Comparison of ENCODE assay signal across 1 cellular context in genomic region chr3:191809326-191809949, GRCh38.
TF ChIP-seq lines count a peak whose summit lies in the region.

No MANE protein-coding gene starts in this region.

TF ChIP-seq in HepG2, 621 proteins besides CTCF, POLR2A, EP300 and RAD21 (continued from another document):
- TF ChIP-seq ZBED4 (CRISPR knock-in tag; IDR thresholded peaks at IDR 0.05; ENCODE audit: borderline replicate concordance), result peak; percentile 89; the same call in 1 of the 2 replicates
- TF ChIP-seq ZBTB20 (CRISPR knock-in tag; IDR thresholded peaks at IDR 0.05; ENCODE audit: borderline replicate concordance, low read depth), result no peak
- 0 out of 2 replicates have a peak, but pooled peaks have one; percentile 10 for TF ChIP-seq FOSL2 (CRISPR knock-in tag; IDR thresholded peaks at IDR 0.05)
- 0 out of 2 replicates have a peak, but pooled peaks have one; percentile 27 for TF ChIP-seq PAXIP1 (CRISPR knock-in tag; conservative IDR thresholded peaks at IDR 0.05)
- TF ChIP-seq STAG1 (CRISPR knock-in tag; IDR thresholded peaks at IDR 0.05), result peak; percentile 91
- peak; percentile 40; the same call in 1 of the 2 replicates for TF ChIP-seq SMC3 (IDR thresholded peaks at IDR 0.05; ENCODE audit: low read length)
- TF ChIP-seq ZNF124 (CRISPR knock-in tag; IDR thresholded peaks at IDR 0.05), result no peak
- peak; percentile 9 to 30; a peak in 1 of 4 replicates for TF ChIP-seq MAFK (conservative IDR thresholded peaks at IDR 0.05 in 1 of 2, IDR thresholded peaks at IDR 0.05 in 1 of 2; ENCODE audit: low read length in 2 of 2)
- peak; percentile 57; the same call in 1 of the 2 replicates for TF ChIP-seq HNF4A (CRISPR knock-in tag; IDR thresholded peaks at IDR 0.05)
- TF ChIP-seq ATRX (CRISPR knock-in tag; IDR thresholded peaks at IDR 0.05; ENCODE audit: borderline replicate concordance), result no peak
- TF ChIP-seq SRSF9 (IDR thresholded peaks at IDR 0.05; ENCODE audit: borderline replicate concordance, insufficient read depth, low read depth, low read length, poor library complexity, severe bottlenecking), result no peak
- TF ChIP-seq POGK (CRISPR knock-in tag; conservative IDR thresholded peaks at IDR 0.05), result 0 out of 2 replicates have a peak, but pooled peaks have one; percentile 15
